In the genomic region with DNA sequence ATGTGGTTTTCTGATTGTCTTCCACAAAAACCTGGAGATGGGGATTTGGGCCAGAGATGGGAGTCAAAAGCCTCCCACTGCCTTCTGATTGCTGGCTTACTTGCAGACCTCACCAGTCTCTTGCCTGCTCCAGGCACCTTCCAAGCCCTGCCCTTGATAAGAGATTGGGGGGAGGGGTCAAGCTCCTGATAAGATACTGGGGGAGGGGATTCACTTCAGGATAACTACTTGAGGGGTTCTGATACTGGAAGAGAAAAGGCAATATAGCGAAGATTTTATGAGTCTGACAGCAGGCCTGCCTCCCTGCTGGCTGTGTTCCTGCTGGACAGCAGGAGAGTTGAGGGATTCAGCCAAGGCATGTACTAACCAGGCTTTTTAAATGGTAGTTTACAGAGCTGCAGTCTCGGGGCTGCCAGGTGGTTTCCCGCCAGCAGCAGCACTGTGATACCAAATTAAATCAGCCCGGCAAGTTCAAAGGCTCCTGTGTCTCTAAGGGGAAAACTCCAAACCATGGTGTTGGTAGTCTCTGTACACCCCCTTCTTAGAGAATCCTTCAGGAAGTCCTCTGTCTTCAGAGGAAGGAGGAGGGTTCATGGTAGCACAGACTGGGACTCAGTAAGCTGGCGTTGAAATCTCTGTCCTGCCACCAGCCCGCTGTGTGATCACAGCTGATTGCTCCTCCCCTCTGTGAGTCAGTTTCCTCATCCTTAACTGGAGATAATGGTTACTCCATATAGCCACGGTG, we compare ENCODE assay signal across 8 cellular contexts. TPM values are rescaled to one million over a fixed set of nuclear protein-coding genes. Genes with fewer than 3 reads are reported as not detected.
DNase-seq lines count a peak whose midpoint lies in the region; ATAC-seq, FAIRE-seq and TF ChIP-seq lines count a peak whose summit lies in the region.

No MANE protein-coding gene starts in this region.

- no peak overlapping the region for H3K4me3 Mint-ChIP-seq in activated naive CD4-positive, alpha-beta T cell treated with anti-CD3 and anti-CD28 coated beads for 36 hours

- no peak for FAIRE-seq in urothelium cell line (lab: Jason Lieb, UNC)

- peak overlapping the region; percentile 50 for H3K9ac ChIP-seq in mesenchymal stem cell (ENCODE audit: low read length)

- H3K4ac ChIP-seq in mesenchymal stem cell (ENCODE audit: low read depth in 1 of 2, low read length in 2 of 2), result no peak overlapping the region

- H3K18ac ChIP-seq in mesenchymal stem cell (ENCODE audit: low read depth in 1 of 2, low read length in 2 of 2), result no peak overlapping the region

- H3K27me3 ChIP-seq in mesenchymal stem cell (ENCODE audit: control insufficient read depth in 1 of 2, insufficient read depth in 1 of 2, low read length in 2 of 2), result no peaks in the 10 kb centered on the region
- H3K27me3 ChIP-seq in Peyer's patch, result no peaks in the 10 kb centered on the region

- TF ChIP-seq CTCF in Peyer's patch (IDR thresholded peaks at IDR 0.05), result no peak

- no peak overlapping the region for H2BK12ac ChIP-seq in mesenchymal stem cell (ENCODE audit: low read length in 2 of 2)

- H2BK15ac ChIP-seq in mesenchymal stem cell (ENCODE audit: low read depth, poor library complexity, severe bottlenecking), result no peak overlapping the region

- H3K79me1 ChIP-seq in mesenchymal stem cell (replicated peaks; ENCODE audit: low read length, poor library complexity, severe bottlenecking), result no peaks in the 10 kb centered on the region

- no peak for ATAC-seq in GM18873 (IDR thresholded peaks at IDR 0.05; ENCODE audit: low FRiP score, unreplicated experiment)

- H2BK120ac ChIP-seq in mesenchymal stem cell (ENCODE audit: low read depth, low read length), result no peak overlapping the region

- H2AFZ ChIP-seq in mesenchymal stem cell (ENCODE audit: low read depth, low read length), result no peak overlapping the region

- peaks cover 1% of the 10 kb centered on the region for H3K36me3 Mint-ChIP-seq in activated naive CD4-positive, alpha-beta T cell treated with anti-CD3 and anti-CD28 coated beads for 36 hours (ENCODE audit: low read depth)

- no peak overlapping the region for H2BK5ac ChIP-seq in mesenchymal stem cell (ENCODE audit: low read depth, low read length, poor library complexity, severe bottlenecking)

- no peak overlapping the region for H3K14ac ChIP-seq in mesenchymal stem cell (ENCODE audit: low read length in 2 of 2)

- no peak overlapping the region for H3K4me2 ChIP-seq in mesenchymal stem cell (ENCODE audit: low read length, poor library complexity, severe bottlenecking)

- no peak overlapping the region for H3K23ac ChIP-seq in mesenchymal stem cell (ENCODE audit: low read length in 2 of 2)

- H3K27me3 Mint-ChIP-seq in activated naive CD4-positive, alpha-beta T cell treated with anti-CD3 and anti-CD28 coated beads for 36 hours (ENCODE audit: low read depth), result no peaks in the 10 kb centered on the region

- peaks cover 8% of the 10 kb centered on the region for H3K4me1 Mint-ChIP-seq in activated naive CD4-positive, alpha-beta T cell treated with anti-CD3 and anti-CD28 coated beads for 36 hours (ENCODE audit: low read depth)

- H4K91ac ChIP-seq in mesenchymal stem cell (ENCODE audit: low read length), result no peak overlapping the region

- no peaks in the 10 kb centered on the region for H3K36me3 ChIP-seq in mesenchymal stem cell (ENCODE audit: control insufficient read depth in 1 of 2, insufficient read depth in 2 of 2, low read depth in 1 of 2, low read length in 2 of 2)
- H3K36me3 ChIP-seq in Peyer's patch, result no peaks in the 10 kb centered on the region

- TF ChIP-seq POLR2A in Peyer's patch (IDR thresholded peaks at IDR 0.05), result no peak

- peaks cover 4% of the 10 kb centered on the region for H3K4me1 ChIP-seq in mesenchymal stem cell (ENCODE audit: control insufficient read depth, insufficient read depth, low read depth, low read length)
- peaks cover 0 to 7% (median 0%) of the 10 kb centered on the region in 4 donors for H3K4me1 ChIP-seq in Peyer's patch

- WGBS in mesenchymal stem cell, result 37% methylated on average over 7 of the region's 7 CpGs

- H3K4me3 ChIP-seq in mesenchymal stem cell (ENCODE audit: insufficient read depth in 1 of 2, low read depth in 1 of 2, low read length in 2 of 2), result peak overlapping the region in 1 of 2 experiments; percentile 55
- no peak overlapping the region for H3K4me3 ChIP-seq in Peyer's patch

- intact Hi-C loops in activated naive CD4-positive, alpha-beta T cell treated with anti-CD3 and anti-CD28 coated beads for 36 hours (cut with micrococcal nuclease), result loop anchor here (5.0 kb wide), 1 partner anchor 178 kb away; no protein-coding TSS in a partner anchor

- CTCF ChIA-PET in activated naive CD4-positive, alpha-beta T cell treated with anti-CD3 and anti-CD28 coated beads for 36 hours (lab: Charles Lee), result interaction anchor here (1.7 kb wide), 1 partner anchor 87 kb away, joined by 3 read pairs; no protein-coding TSS in a partner anchor

- H4K8ac ChIP-seq in mesenchymal stem cell (ENCODE audit: low read length), result peak overlapping the region; percentile 12

- H3K27ac ChIP-seq in mesenchymal stem cell (ENCODE audit: low read length, poor library complexity, severe bottlenecking) (peak overlapping the region; percentile 2), Peyer's patch (peak overlapping the region in 1 of 4 donors; percentile 13)

- no peak overlapping the region for H2AK5ac ChIP-seq in mesenchymal stem cell (ENCODE audit: low read length, severe bottlenecking)

- H3K9me3 Mint-ChIP-seq in activated naive CD4-positive, alpha-beta T cell treated with anti-CD3 and anti-CD28 coated beads for 36 hours, result no peaks in the 10 kb centered on the region

- peak; percentile 43 for DNase-seq in activated naive CD4-positive, alpha-beta T cell treated with anti-CD3 and anti-CD28 coated beads for 36 hours
- no peak for DNase-seq in activated naive CD4-positive, alpha-beta T cell (lab: John Stamatoyannopoulos, UW)
- DNase-seq in NCI-H82 treated with DMSO at 0.1 percent for 48 hours (lab: John Stamatoyannopoulos, UW; ENCODE audit: unreplicated experiment) (peak; percentile 23), cerebellum (ENCODE audit: low spot score) (peak; percentile 85), mesenchymal stem cell (peak; percentile 71), urothelium cell line (ENCODE audit: low spot score) (peak; percentile 45), Peyer's patch (no peak)

- peak overlapping the region; percentile 65 for H3K27ac Mint-ChIP-seq in activated naive CD4-positive, alpha-beta T cell treated with anti-CD3 and anti-CD28 coated beads for 36 hours

- H3K9me3 ChIP-seq in mesenchymal stem cell (ENCODE audit: control insufficient read depth, low read length) (no peaks in the 10 kb centered on the region), Peyer's patch (no peaks in the 10 kb centered on the region)

RNA-seq across cellular contexts. Expression of gene FBXO36, which starts 58.3 kb away (rescaled TPM):
- total RNA-seq in activated naive CD4-positive, alpha-beta T cell treated with anti-CD3 and anti-CD28 coated beads for 36 hours, result 1 to 10 TPM; 1.6 to 1.9 TPM
- total RNA-seq in cerebellum (8.1 TPM), Peyer's patch (1 to 10 TPM in 2 of 4 donors, under 1 TPM in 1, not detected in 1; 0.94 to 2.7 (median 2.6) TPM)
- polyA plus RNA-seq in mesenchymal stem cell (2013, experiment 1 of 2), result 2.1 TPM
- polyA plus RNA-seq in mesenchymal stem cell (2013, experiment 2 of 2), result 2.1 TPM

RNA-seq across cellular contexts. Expression of gene TRIP12, which starts 58.8 kb away (rescaled TPM):
- 100 to 1,000 TPM; 188 to 190 TPM for total RNA-seq in activated naive CD4-positive, alpha-beta T cell treated with anti-CD3 and anti-CD28 coated beads for 36 hours
- 206 TPM for total RNA-seq in cerebellum
- polyA plus RNA-seq in mesenchymal stem cell (2013, experiment 1 of 2), result 111 TPM
- 107 TPM for polyA plus RNA-seq in mesenchymal stem cell (2013, experiment 2 of 2)
- 100 to 1,000 TPM; 131 to 343 (median 194) TPM for total RNA-seq in Peyer's patch

Comparison
In these comparisons a context has a peak if more than half of its experiments do, and no peak if none do; other contexts are left out.
1. DNase-seq: peak in activated naive CD4-positive, alpha-beta T cell treated with anti-CD3 and anti-CD28 coated beads for 36 hours (single experiment), NCI-H82 treated with DMSO at 0.1 percent for 48 hours (single experiment), cerebellum (single experiment), mesenchymal stem cell (single experiment) and urothelium cell line (single experiment); none in activated naive CD4-positive, alpha-beta T cell (0 of 4) and Peyer's patch (0 of 3).